Comparison of ENCODE assay signal across 19 cellular contexts in genomic region chr16:6957676-6958075, GRCh38.
"Had no signal": no experiment of that assay in that cellular context is flagged by ENCODE, and none has a peak within 500 bp of the region (broad histone marks: within the 10 kb centered on the region; RNA-seq: fewer than 3 reads in every experiment).

No MANE protein-coding gene starts in this region.

- H3K4me2 ChIP-seq: hepatocyte had no signal

- DNase-seq: activated CD4-positive, alpha-beta T cell treated with anti-CD3 and anti-CD28 coated beads, Interleukin-2, amount 10 ng/mL, durations not matched to agents 7 days and 5 days; activated CD8-positive, alpha-beta memory T cell treated with anti-CD3 and anti-CD28 coated beads, Interleukin-2, amount 50 U/mL, for 4 hours; activated CD8-positive, alpha-beta T cell treated with anti-CD3 and anti-CD28 coated beads, Interleukin-2, amount 10 ng/mL, durations not matched to agents 7 days and 5 days; activated naive CD4-positive, alpha-beta T cell treated with anti-CD3 and anti-CD28 coated beads, Interleukin-2, amount 10 ng/mL, durations not matched to agents 7 days and 5 days; activated naive CD8-positive, alpha-beta T cell treated with anti-CD3 and anti-CD28 coated beads, Interleukin-2, amount 50 U/mL, for 24 hours; activated T-cell treated with anti-CD3 and anti-CD28 coated beads, Interleukin-2, amount 50 U/mL, for 4 hours; anterior cingulate cortex; caudate nucleus; effector memory CD8-positive, alpha-beta T cell; left lung; nephron progenitor cell; stimulated activated CD4-positive, alpha-beta T cell treated with anti-CD3 and anti-CD28 coated beads, Interleukin-12 subunit alpha, Interleukin-12 subunit beta, amount 100 ng/mL, for 4 hours; stimulated activated CD4-positive, alpha-beta T cell treated with anti-CD3 and anti-CD28 coated beads, Interleukin-1b, Interleukin-23, amount 100 ng/mL, for 48 hours; stimulated activated CD8-positive, alpha-beta memory T cell treated with anti-CD3 and anti-CD28 coated beads, Interleukin-4, amount 100 ng/mL, for 48 hours; stimulated activated naive CD4-positive, alpha-beta T cell; thyroid gland; uterus had no signal

- H3K27ac ChIP-seq: hepatocyte, left lung, right atrium auricular region, thyroid gland, uterus had no signal

- H3K79me2 ChIP-seq: hepatocyte had no signal

- H3K27me3 ChIP-seq: hepatocyte, left lung, right atrium auricular region, thyroid gland, uterus had no signal

- H3K9me3 ChIP-seq: left lung, right atrium auricular region, thyroid gland, uterus had no signal

- H3K4me3 ChIP-seq: hepatocyte, left lung, right atrium auricular region, thyroid gland, uterus had no signal

- H3K36me3 ChIP-seq: left lung, right atrium auricular region, thyroid gland, uterus had no signal

- H3K4me1 ChIP-seq: left lung, right atrium auricular region, thyroid gland, uterus had no signal
